In the genomic region with DNA sequence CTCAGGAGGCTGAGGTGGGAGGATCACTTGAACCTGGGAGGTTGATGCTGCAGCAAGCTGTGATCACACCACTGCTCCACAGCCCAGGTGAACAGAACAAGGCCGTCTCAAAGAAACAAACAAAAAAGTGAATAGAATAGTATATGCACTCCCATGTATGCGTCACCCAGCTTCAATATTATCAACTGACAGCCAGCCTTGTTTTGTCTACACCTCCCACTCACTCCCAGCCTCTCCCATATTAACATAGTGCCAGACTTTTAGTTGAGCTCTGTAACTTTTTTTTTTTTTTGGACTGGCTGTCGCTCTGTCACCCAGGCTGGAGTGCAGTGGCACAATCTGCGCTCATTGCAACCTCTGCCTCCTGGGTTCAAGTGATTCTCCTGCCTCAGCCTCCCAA, we compare ENCODE assay signal across 21 cellular contexts.
"Had no signal": no experiment of that assay in that cellular context is flagged by ENCODE, and none has a peak within 500 bp of the region (broad histone marks: within the 10 kb centered on the region; RNA-seq: fewer than 3 reads in every experiment).

No MANE protein-coding gene starts in this region.

- H3K27ac ChIP-seq: epithelial cell of prostate, esophagus muscularis mucosa, neutrophil, parathyroid adenoma, suprapubic skin, thyroid gland had no signal

- ATAC-seq: effector memory CD8-positive, alpha-beta T cell; left lobe of liver; natural killer cell; sciatic nerve; stimulated activated naive CD8-positive, alpha-beta T cell treated with anti-CD3 and anti-CD28 coated beads, Interleukin-15, amount 100 ng/mL, for 72 hours had no signal

- DNase-seq: cortex of kidney; effector memory CD8-positive, alpha-beta T cell; hypothalamus; kidney; natural killer cell; stimulated activated CD4-positive, alpha-beta T cell treated with anti-CD3 and anti-CD28 coated beads, Interleukin-12 subunit alpha, Interleukin-12 subunit beta, amount 100 ng/mL, for 4 hours; stimulated activated CD4-positive, alpha-beta T cell treated with anti-CD3 and anti-CD28 coated beads, Interleukin-1b, Interleukin-23, amount 100 ng/mL, for 48 hours; stimulated activated CD4-positive, alpha-beta T cell treated with anti-CD3 and anti-CD28 coated beads, Interleukin-4, amount 100 ng/mL, for 1 hour; stimulated activated CD8-positive, alpha-beta memory T cell treated with anti-CD3 and anti-CD28 coated beads, Interleukin-4, amount 100 ng/mL, for 48 hours; stimulated activated naive CD4-positive, alpha-beta T cell; stimulated activated naive CD8-positive, alpha-beta T cell treated with anti-CD3 and anti-CD28 coated beads, Interleukin-15, amount 100 ng/mL, for 72 hours; thyroid gland had no signal

- H3K4me3 ChIP-seq: esophagus muscularis mucosa, lung, smooth muscle cell, suprapubic skin, thyroid gland had no signal
